ENCODE assay signal across 7 cellular contexts in the genomic region with DNA sequence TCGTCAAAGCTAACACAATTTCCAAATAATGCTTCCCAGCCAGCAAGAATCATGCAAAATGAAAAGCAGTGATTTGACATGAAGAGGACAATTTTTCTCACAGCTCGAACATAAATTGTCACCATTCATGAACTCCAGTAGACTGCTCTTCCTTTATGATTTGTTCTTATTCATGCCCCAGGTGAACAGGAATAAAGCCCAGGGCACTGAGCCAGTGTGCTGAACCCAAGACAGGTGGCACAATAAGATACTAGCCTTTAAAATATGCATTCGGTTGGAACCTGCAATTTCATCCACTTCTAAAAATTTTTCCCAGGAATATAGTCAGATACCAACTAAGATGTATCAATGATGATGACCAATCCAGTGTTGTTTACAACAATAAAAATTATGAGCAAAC.
"Had no signal": no experiment of that assay in that cellular context is flagged by ENCODE, and none has a peak within 500 bp of the region (broad histone marks: within the 10 kb centered on the region; RNA-seq: fewer than 3 reads in every experiment).

No MANE protein-coding gene starts in this region.

- ATAC-seq: HCT116, HepG2 had no signal

- DNase-seq: GM23248, GOT3, H7, HFFc6, KBM-7 had no signal
